ENCODE assay signal across 23 cellular contexts in the genomic region with DNA sequence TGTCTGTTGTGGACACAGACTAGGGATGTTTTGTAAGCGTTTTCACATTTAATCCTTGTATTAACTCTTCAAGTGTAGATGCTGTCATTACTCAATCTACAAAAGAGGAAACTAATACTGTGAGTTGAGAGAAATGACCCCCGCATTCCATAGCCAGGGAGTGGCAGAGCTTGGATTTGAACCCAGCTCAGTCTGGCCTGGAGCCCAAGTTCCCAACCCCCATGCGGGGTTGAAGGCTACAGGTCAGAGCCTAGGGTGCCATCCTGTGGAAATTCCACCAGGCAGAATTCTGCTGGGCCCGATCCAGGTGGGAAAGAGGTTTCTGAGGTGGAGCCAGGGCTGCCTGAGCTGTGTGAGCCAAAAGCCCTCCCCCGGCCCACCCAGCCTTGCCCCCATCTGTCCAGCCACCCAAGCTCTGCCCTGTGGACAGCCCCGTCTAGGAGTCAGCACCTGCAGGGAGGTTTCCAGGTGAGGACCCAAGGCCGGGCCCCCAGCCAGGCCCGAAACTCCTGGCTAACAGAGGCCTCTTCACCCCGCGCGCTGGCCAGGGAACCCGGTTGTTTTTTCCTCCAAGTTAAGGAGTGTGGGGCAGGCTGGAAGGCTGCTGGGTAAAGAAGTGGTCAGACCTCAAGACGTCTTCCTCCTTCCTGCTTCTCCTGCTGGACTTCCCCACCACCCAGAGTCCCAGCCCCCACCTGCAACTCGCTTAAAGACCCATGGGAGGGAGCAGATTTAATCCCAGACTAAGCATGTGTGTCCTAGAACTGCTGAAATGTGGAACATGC. TPM values are rescaled to one million over a fixed set of nuclear protein-coding genes. Genes with fewer than 3 reads are reported as not detected.
DNase-seq lines count a peak whose midpoint lies in the region; ATAC-seq and TF ChIP-seq lines count a peak whose summit lies in the region.
"Had no signal": no experiment of that assay in that cellular context is flagged by ENCODE, and none has a peak within 500 bp of the region (broad histone marks: within the 10 kb centered on the region; RNA-seq: fewer than 3 reads in every experiment).

No MANE protein-coding gene starts in this region.

- ATAC-seq in left ventricle myocardium superior (no peak), body of pancreas (no peak), lung (ENCODE audit: insufficient read depth, low FRiP score) (no peak), upper lobe of right lung (peak; percentile 16)
- ATAC-seq: activated T-helper 17 cell treated with anti-CD3 and anti-CD28 coated beads, Interleukin-2, amount 50 U/mL, for 72 hours; GM12878; sciatic nerve; stimulated activated memory B cell treated with anti-CD40 and anti-IgM and Interleukin-4, amounts not matched to agents 10 μg/mL and 1 μg/mL and 100 μg/mL, for 72 hours; T-cell had no signal

- H3K9me3 ChIP-seq in right atrium auricular region: no peaks in the 10 kb centered on the region
- H3K9me3 ChIP-seq in body of pancreas: no peaks in the 10 kb centered on the region
- no peaks in the 10 kb centered on the region for H3K9me3 ChIP-seq in lung (ENCODE audit: control insufficient read depth in 2 of 2, insufficient read depth in 1 of 2, low read length in 1 of 2)
- H3K9me3 ChIP-seq in upper lobe of right lung: no peaks in the 10 kb centered on the region

- 40% methylated on average over 5 to 14 of the region's 14 CpGs for WGBS in body of pancreas, 2 donors
- WGBS in lung, 2 donors: 44 to 48% methylated on average over 14 of the region's 14 CpGs

- DNase-seq in right atrium auricular region (ENCODE audit: low spot score): no peak
- DNase-seq in left ventricle myocardium superior: no peak
- peak in 1 of 4 donors; percentile 33 for DNase-seq in body of pancreas
- DNase-seq in lung (ENCODE audit: low spot score): peak; percentile 40
- DNase-seq in upper lobe of right lung: peak; percentile 71
- no peak for DNase-seq in AML-193 (lab: John Stamatoyannopoulos, UW)
- no peak for DNase-seq in coronary artery (ENCODE audit: low spot score)
- DNase-seq in activated CD8-positive, alpha-beta memory T cell treated with anti-CD3 and anti-CD28 coated beads, Interleukin-2, amount 50 U/mL, for 48 hours: no peak
- DNase-seq: activated CD4-positive, alpha-beta T cell treated with anti-CD3 and anti-CD28 coated beads, Interleukin-2, amount 10 ng/mL, durations not matched to agents 7 days and 5 days; activated naive CD8-positive, alpha-beta T cell treated with anti-CD3 and anti-CD28 coated beads for 36 hours; CD4-positive, alpha-beta T cell; DMS53; HCEC 1CT; Karpas-422; mammary epithelial cell; NCI-H1048; NCI-H2081; NCI-H510A; T-cell had no signal

- H3K4me3 ChIP-seq in right atrium auricular region (no peak overlapping the region), body of pancreas (no peak overlapping the region), lung (no peak overlapping the region), upper lobe of right lung (no peak overlapping the region), coronary artery (no peak overlapping the region)
- H3K4me3 ChIP-seq: GM12878 had no signal

- H3K4me1 ChIP-seq in right atrium auricular region: peaks cover 0 to 98% of the 10 kb centered on the region in 2 donors
- peaks cover 100% of the 10 kb centered on the region for H3K4me1 ChIP-seq in body of pancreas
- peaks cover 21 to 49% of the 10 kb centered on the region in 2 donors for H3K4me1 ChIP-seq in lung (ENCODE audit: control insufficient read depth in 2 of 2, insufficient read depth in 2 of 2, low read length in 2 of 2)
- peaks cover 50% of the 10 kb centered on the region for H3K4me1 ChIP-seq in upper lobe of right lung

- TF ChIP-seq CTCF in right atrium auricular region (IDR thresholded peaks at IDR 0.05): no peak
- TF ChIP-seq CTCF in body of pancreas (IDR thresholded peaks at IDR 0.05): no peak
- no peak for TF ChIP-seq CTCF in lung (IDR thresholded peaks at IDR 0.05; ENCODE audit: control extremely low read depth, extremely low read depth)
- no peak for TF ChIP-seq CTCF in upper lobe of right lung (IDR thresholded peaks at IDR 0.05)
- TF ChIP-seq CTCF in coronary artery (IDR thresholded peaks at IDR 0.05): no peak

- H3K27ac ChIP-seq in right atrium auricular region: peak overlapping the region; percentile 83 to 91
- H3K27ac ChIP-seq in body of pancreas: peak overlapping the region; percentile 53 to 91 (median 65)
- H3K27ac ChIP-seq in lung (ENCODE audit: low read depth in 1 of 2, low read length in 1 of 2): peak overlapping the region; percentile 68 to 77
- H3K27ac ChIP-seq in upper lobe of right lung: peak overlapping the region; percentile 66
- H3K27ac ChIP-seq in coronary artery: peak overlapping the region in 1 of 2 donors; percentile 13

- H3K27me3 ChIP-seq in right atrium auricular region: no peaks in the 10 kb centered on the region
- no peaks in the 10 kb centered on the region for H3K27me3 ChIP-seq in body of pancreas
- H3K27me3 ChIP-seq in lung (ENCODE audit: control insufficient read depth, insufficient read depth): no peaks in the 10 kb centered on the region
- no peaks in the 10 kb centered on the region for H3K27me3 ChIP-seq in upper lobe of right lung

- H3K36me3 ChIP-seq in right atrium auricular region (no peaks in the 10 kb centered on the region), body of pancreas (replicated peaks in 1 of 2; ENCODE audit: insufficient read depth in 1 of 2, low read depth in 2 of 2) (no peaks in the 10 kb centered on the region), lung (ENCODE audit: control insufficient read depth in 2 of 2, insufficient read depth in 2 of 2, low read length in 2 of 2) (no peaks in the 10 kb centered on the region), upper lobe of right lung (no peaks in the 10 kb centered on the region)

- TF ChIP-seq POLR2A in body of pancreas (IDR thresholded peaks at IDR 0.05): no peak

- intact Hi-C loops in left ventricle myocardium superior (cut with micrococcal nuclease): no loop called here
- intact Hi-C loops in body of pancreas (cut with DNase I): no loop called here
- intact Hi-C loops in upper lobe of right lung (cut with DNase I): no loop called here

RNA-seq across cellular contexts. Expression of a gene that starts 5.7 kb away (rescaled TPM):
- total RNA-seq in right atrium auricular region: 10 to 100 TPM; 36.9 to 52.3 TPM
- total RNA-seq in left ventricle myocardium superior: 62.2 TPM
- 10 to 100 TPM; 22.3 to 35.3 TPM for total RNA-seq in body of pancreas
- 10 to 100 TPM; 35.3 to 44.5 TPM for total RNA-seq in lung
- 10 to 100 TPM; 19.5 to 23.6 TPM for polyA plus RNA-seq in lung
- total RNA-seq in upper lobe of right lung: 25.2 TPM

RNA-seq across cellular contexts. Expression of a gene that starts 30.0 kb away (rescaled TPM):
- 10 to 100 TPM; 32.2 to 43.2 TPM for total RNA-seq in right atrium auricular region
- 28.3 TPM for total RNA-seq in left ventricle myocardium superior
- total RNA-seq in body of pancreas: 10 to 100 TPM; 22.4 to 46.7 TPM
- total RNA-seq in lung: 10 to 100 TPM; 14.7 to 54.8 TPM
- 10 to 100 TPM; 22.7 to 72.7 TPM for polyA plus RNA-seq in lung
- 37.4 TPM for total RNA-seq in upper lobe of right lung

RNA-seq across cellular contexts. Expression of a gene that starts 30.7 kb away (rescaled TPM):
- total RNA-seq in right atrium auricular region (1 to 10 TPM; 5.1 to 6.6 TPM), left ventricle myocardium superior (9.2 TPM), body of pancreas (1 to 10 TPM; 3.3 to 4.7 TPM), lung (10 to 100 TPM in 1 of 2 donors, 1 to 10 TPM in 1; 6.0 to 15.3 TPM), upper lobe of right lung (10.6 TPM)
- polyA plus RNA-seq in lung: 10 to 100 TPM in 1 of 2 donors, 1 to 10 TPM in 1; 6.2 to 13.0 TPM

Comparison
In these comparisons a context has a peak if more than half of its experiments do, and no peak if none do; other contexts are left out.
1. DNase-seq: peak in lung (single experiment) and upper lobe of right lung (single experiment); none in right atrium auricular region (single experiment), left ventricle myocardium superior (single experiment), AML-193 (0 of 2), coronary artery (single experiment) and activated CD8-positive, alpha-beta memory T cell treated with anti-CD3 and anti-CD28 coated beads, Interleukin-2, amount 50 U/mL, for 48 hours (single experiment).